In the genomic region with DNA sequence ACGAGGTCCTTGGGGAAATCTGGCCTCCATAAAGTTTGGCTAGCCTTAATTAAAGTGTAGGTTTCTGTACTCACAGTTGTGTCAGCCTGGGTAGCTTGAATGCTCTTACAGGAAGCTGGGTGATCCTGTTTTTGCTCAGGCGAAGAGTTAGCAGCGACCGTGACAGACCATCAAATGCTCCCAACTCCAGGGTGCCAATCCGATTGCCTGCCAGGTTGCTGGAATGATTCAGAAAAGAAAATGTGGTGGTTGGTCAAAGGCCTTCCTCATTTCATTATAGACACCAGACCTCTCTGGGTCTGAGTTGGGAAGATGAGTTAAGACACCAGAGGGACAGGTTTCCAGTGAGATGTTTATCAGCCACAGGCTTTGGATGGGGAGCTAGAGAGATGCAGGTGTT, we compare ENCODE assay signal across 1 cellular context.
A peak's percentile ranks its signal among the peaks of the same experiment; 100 is the strongest.
TF ChIP-seq lines count a peak whose summit lies in the region.

No MANE protein-coding gene starts in this region.

TF ChIP-seq in HepG2, 621 proteins besides CTCF, POLR2A, EP300 and RAD21:
- TF ChIP-seq, protein P1, sequence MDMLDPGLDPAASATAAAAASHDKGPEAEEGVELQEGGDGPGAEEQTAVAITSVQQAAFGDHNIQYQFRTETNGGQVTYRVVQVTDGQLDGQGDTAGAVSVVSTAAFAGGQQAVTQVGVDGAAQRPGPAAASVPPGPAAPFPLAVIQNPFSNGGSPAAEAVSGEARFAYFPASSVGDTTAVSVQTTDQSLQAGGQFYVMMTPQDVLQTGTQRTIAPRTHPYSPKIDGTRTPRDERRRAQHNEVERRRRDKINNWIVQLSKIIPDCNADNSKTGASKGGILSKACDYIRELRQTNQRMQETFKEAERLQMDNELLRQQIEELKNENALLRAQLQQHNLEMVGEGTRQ (IDR thresholded peaks at IDR 0.05; ENCODE audit: low read depth, low read length): no peak
- TF ChIP-seq, protein P1 (CRISPR knock-in tag; IDR thresholded peaks at IDR 0.05; ENCODE audit: borderline replicate concordance): no peak
- TF ChIP-seq RBM22 (optimal IDR thresholded peaks at IDR 0.05; ENCODE audit: low read length) (peak; percentile 47), MYC (CRISPR knock-in tag; IDR thresholded peaks at IDR 0.05; ENCODE audit: borderline replicate concordance) (no peak), PHF5A (CRISPR knock-in tag; IDR thresholded peaks at IDR 0.05; ENCODE audit: low read depth, unreplicated experiment) (no peak), MAF1 (CRISPR knock-in tag; IDR thresholded peaks at IDR 0.05; ENCODE audit: borderline replicate concordance) (no peak)
- TF ChIP-seq, protein P2, sequence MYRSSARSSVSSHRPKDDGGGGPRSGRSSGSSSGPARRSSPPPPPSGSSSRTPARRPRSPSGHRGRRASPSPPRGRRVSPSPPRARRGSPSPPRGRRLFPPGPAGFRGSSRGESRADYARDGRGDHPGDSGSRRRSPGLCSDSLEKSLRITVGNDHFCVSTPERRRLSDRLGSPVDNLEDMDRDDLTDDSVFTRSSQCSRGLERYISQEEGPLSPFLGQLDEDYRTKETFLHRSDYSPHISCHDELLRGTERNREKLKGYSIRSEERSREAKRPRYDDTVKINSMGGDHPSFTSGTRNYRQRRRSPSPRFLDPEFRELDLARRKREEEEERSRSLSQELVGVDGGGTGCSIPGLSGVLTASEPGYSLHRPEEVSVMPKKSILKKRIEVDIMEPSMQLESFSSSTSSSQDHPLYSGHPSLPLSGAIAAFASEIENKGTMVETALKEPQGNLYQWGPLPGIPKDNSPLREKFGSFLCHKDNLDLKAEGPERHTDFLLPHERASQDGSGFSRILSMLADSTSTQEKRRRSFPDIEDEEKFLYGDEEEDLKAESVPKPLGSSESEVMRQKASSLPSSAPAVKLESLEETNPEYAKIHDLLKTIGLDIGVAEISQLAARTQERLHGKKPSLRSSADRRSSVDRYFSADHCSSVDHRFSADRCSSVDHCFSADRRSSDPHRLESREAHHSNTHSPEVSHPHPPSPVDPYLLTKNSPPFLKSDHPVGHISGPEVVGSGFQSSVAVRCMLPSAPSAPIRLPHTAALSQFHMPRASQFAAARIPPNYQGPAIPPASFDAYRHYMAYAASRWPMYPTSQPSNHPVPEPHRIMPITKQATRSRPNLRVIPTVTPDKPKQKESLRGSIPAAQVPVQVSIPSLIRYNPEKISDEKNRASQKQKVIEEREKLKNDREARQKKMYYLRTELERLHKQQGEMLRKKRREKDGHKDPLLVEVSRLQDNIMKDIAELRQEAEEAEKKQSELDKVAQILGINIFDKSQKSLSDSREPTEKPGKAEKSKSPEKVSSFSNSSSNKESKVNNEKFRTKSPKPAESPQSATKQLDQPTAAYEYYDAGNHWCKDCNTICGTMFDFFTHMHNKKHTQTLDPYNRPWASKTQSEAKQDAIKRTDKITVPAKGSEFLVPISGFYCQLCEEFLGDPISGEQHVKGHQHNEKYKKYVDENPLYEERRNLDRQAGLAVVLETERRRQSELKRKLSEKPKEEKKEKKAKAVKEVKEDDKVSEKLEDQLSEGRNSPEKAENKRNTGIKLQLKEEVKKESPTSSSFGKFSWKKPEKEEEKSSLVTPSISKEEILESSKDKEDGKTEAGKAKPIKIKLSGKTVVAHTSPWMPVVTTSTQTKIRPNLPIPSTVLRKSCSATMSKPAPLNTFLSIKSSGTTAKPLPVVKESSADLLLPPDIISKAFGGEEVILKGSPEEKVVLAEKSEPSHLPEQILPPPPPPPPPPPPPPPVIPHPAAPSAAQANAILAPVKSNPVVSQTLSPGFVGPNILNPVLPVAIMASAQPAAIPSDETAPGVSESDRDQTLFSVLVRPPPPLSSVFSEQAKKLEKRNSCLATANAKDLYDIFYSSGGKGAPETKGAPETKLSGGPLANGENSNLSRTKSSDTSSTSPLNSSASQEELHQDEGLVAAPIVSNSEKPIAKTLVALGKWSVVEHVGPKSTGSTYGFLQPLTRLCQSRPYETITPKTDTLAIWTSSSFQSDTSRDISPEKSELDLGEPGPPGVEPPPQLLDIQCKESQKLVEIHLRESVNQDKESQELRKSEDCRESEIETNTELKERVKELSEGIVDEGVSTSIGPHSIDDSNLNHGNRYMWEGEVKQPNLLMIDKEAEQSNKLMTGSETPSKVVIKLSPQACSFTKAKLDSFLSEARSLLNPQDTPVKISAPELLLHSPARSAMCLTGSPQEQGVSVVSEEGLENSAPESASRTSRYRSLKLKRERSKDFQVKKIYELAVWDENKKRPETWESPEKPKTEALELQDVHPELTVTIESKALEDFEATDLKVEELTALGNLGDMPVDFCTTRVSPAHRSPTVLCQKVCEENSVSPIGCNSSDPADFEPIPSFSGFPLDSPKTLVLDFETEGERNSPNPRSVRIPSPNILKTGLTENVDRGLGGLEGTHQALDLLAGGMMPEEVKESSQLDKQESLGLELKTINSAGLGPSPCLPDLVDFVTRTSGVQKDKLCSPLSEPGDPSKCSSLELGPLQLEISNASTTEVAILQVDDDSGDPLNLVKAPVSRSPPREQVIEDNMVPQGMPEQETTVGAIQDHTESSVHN (CRISPR knock-in tag; IDR thresholded peaks at IDR 0.05): no peak
